14 cellular contexts compared by ENCODE assay signal in the genomic region with DNA sequence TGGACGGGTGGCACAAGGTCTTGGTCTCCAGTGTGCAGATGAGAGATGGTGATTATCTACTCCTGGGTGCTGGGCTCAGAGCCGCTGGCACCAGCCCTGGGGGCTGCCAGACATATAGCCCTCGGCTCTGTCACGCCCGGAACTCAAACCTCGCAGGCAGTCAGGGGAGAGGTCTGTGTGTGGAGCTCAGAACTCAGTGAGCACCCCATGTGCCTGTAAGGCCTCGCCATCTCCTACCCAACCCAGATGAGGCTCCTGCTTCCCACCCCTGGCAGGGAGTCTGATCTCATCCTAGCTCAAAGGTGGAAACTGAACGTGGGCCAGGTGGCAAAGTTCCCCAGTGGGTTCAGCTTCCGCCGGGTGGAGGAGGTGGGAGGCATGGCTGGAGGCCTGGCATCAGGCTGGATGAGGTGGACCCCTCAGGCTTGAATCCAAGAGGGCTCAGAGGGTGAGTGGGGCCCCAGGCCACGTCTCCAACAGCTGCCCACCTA. TPM values are rescaled to one million over a fixed set of nuclear protein-coding genes. Genes with fewer than 3 reads are reported as not detected.
DNase-seq lines count a peak whose midpoint lies in the region; ATAC-seq and TF ChIP-seq lines count a peak whose summit lies in the region.
"Had no signal": no experiment of that assay in that cellular context is flagged by ENCODE, and none has a peak within 500 bp of the region (broad histone marks: within the 10 kb centered on the region; RNA-seq: fewer than 3 reads in every experiment).

No MANE protein-coding gene starts in this region.

- H3K9me3 Mint-ChIP-seq in MCF 10A (ENCODE audit: unreplicated experiment) (no peaks in the 10 kb centered on the region), neural progenitor cell (peaks cover 2% of the 10 kb centered on the region)

- H3K4me1 ChIP-seq in breast epithelium: no peaks in the 10 kb centered on the region
- H3K4me1 ChIP-seq in adipocyte (ENCODE audit: control insufficient read depth, insufficient read depth, low read length): peaks cover 21% of the 10 kb centered on the region
- H3K4me1 ChIP-seq in neural progenitor cell: peaks cover 4% of the 10 kb centered on the region
- no peaks in the 10 kb centered on the region for H3K4me1 ChIP-seq in aorta (ENCODE audit: control insufficient read depth in 1 of 2, insufficient read depth in 2 of 2, low read length in 2 of 2)

- TF ChIP-seq POLR2A in breast epithelium (IDR thresholded peaks at IDR 0.05): no peak

- H3K27ac Mint-ChIP-seq in MCF 10A (ENCODE audit: low read depth, unreplicated experiment): no peak overlapping the region
- H3K27ac Mint-ChIP-seq in neural progenitor cell: peak overlapping the region; percentile 80

- peaks cover 11% of the 10 kb centered on the region for H3F3A ChIP-seq in neural progenitor cell (ENCODE audit: low read depth)

- H3K4me1 Mint-ChIP-seq in MCF 10A (ENCODE audit: insufficient read depth, unreplicated experiment): peaks cover 12% of the 10 kb centered on the region
- H3K4me1 Mint-ChIP-seq in neural progenitor cell: peaks cover 34% of the 10 kb centered on the region

- 87 to 90% methylated on average over 11 of the region's 11 CpGs for WGBS in aorta, 2 donors

- no peaks in the 10 kb centered on the region for H3K9me3 ChIP-seq in breast epithelium
- no peaks in the 10 kb centered on the region for H3K9me3 ChIP-seq in adipocyte (ENCODE audit: control insufficient read depth, low read length)
- no peaks in the 10 kb centered on the region for H3K9me3 ChIP-seq in neural progenitor cell (ENCODE audit: low read depth)
- no peaks in the 10 kb centered on the region for H3K9me3 ChIP-seq in aorta (ENCODE audit: control insufficient read depth, low read length)
- H3K9me3 ChIP-seq: SK-N-SH had no signal

- DNase-seq in breast epithelium (ENCODE audit: low spot score in 2 of 2) (no peak), MCF 10A (ENCODE audit: unreplicated experiment) (no peak), adipocyte (ENCODE audit: low read depth) (no peak), neural progenitor cell (ENCODE audit: low spot score) (no peak), aorta (no peak), NCI-H526 (lab: John Stamatoyannopoulos, UW) (no peak), epidermal melanocyte (ENCODE audit: insufficient read length, low spot score) (no peak), NCI-H748 (lab: John Stamatoyannopoulos, UW; ENCODE audit: unreplicated experiment) (no peak)
- DNase-seq: 8988T; NCI-H2029; NCI-H524 treated with DMSO at 0.1 percent for 48 hours; NK-92 treated with Interleukin-12 subunit alpha and Interleukin-12 subunit beta, amount 100 ng/mL, for 24 hours; SK-N-SH had no signal

- H3K27me3 ChIP-seq in breast epithelium (peaks cover 0 to 3% of the 10 kb centered on the region in 2 donors), adipocyte (replicated peaks; ENCODE audit: control insufficient read depth, insufficient read depth, low read length) (no peaks in the 10 kb centered on the region), neural progenitor cell (peaks cover 6% of the 10 kb centered on the region), aorta (ENCODE audit: control insufficient read depth in 1 of 2, insufficient read depth in 2 of 2, low read length in 1 of 2) (no peaks in the 10 kb centered on the region)

- peak overlapping the region in 1 of 3 donors; percentile 62 for H3K4me3 ChIP-seq in breast epithelium
- H3K4me3 ChIP-seq in adipocyte (ENCODE audit: low read length): no peak overlapping the region
- no peak overlapping the region for H3K4me3 ChIP-seq in neural progenitor cell
- H3K4me3 ChIP-seq in aorta (ENCODE audit: low read length in 2 of 2): no peak overlapping the region

- BruUV-seq in MCF 10A (replicated peaks; lab: Mats Ljungman, UMichigan): no TSS peak

- POLR2A ChIA-PET in MCF 10A (lab: Yijun Ruan, JAX): interaction anchor here (0.7 kb wide), 1 partner anchor 43 kb away, joined by 3 read pairs; no protein-coding TSS in a partner anchor

- H3K36me3 Mint-ChIP-seq in MCF 10A (ENCODE audit: insufficient read depth, unreplicated experiment): peaks cover 5% of the 10 kb centered on the region
- no peaks in the 10 kb centered on the region for H3K36me3 Mint-ChIP-seq in neural progenitor cell

- H3K79me2 ChIP-seq in neural progenitor cell (ENCODE audit: low read depth): no peaks in the 10 kb centered on the region

- no peaks in the 10 kb centered on the region for H3K27me3 Mint-ChIP-seq in MCF 10A (ENCODE audit: insufficient read depth, unreplicated experiment)
- peaks cover 27% of the 10 kb centered on the region for H3K27me3 Mint-ChIP-seq in neural progenitor cell (ENCODE audit: insufficient read depth, low read depth)

- no peak overlapping the region for H2AFZ ChIP-seq in neural progenitor cell (replicated peaks)

- H3K36me3 ChIP-seq in breast epithelium (no peaks in the 10 kb centered on the region), adipocyte (ENCODE audit: control insufficient read depth, insufficient read depth, low read length, severe bottlenecking) (no peaks in the 10 kb centered on the region), neural progenitor cell (no peaks in the 10 kb centered on the region), aorta (ENCODE audit: control insufficient read depth in 1 of 2, insufficient read depth in 2 of 2, low read length in 1 of 2) (no peaks in the 10 kb centered on the region)

- CTCF ChIA-PET in MCF 10A (lab: Yijun Ruan, JAX): interaction anchor here (0.6 kb wide), 1 partner anchor 295 kb away, joined by 4 read pairs; no protein-coding TSS in a partner anchor

- H4K20me1 ChIP-seq in neural progenitor cell (ENCODE audit: low read depth): no peaks in the 10 kb centered on the region

- intact Hi-C loops in breast epithelium (cut with DNase I; ENCODE audit: low total_unique reads): loop anchor here (5.0 kb wide), 1 partner anchor 1592 kb away; no protein-coding TSS in a partner anchor
- intact Hi-C loops in MCF 10A (cut with micrococcal nuclease): no loop called here
- intact Hi-C loops in aorta (cut with DNase I): no loop called here

- no peak overlapping the region for H3K4me2 ChIP-seq in neural progenitor cell
- H3K4me2 ChIP-seq: SK-N-SH had no signal

- TF ChIP-seq CTCF in breast epithelium (IDR thresholded peaks at IDR 0.05) (no peak), MCF 10A (IDR thresholded peaks at IDR 0.05; ENCODE audit: unreplicated experiment) (no peak), neural progenitor cell (IDR thresholded peaks at IDR 0.05) (no peak)

- H3K27ac ChIP-seq in breast epithelium (peak overlapping the region; percentile 48 to 69), neural progenitor cell (no peak overlapping the region), aorta (ENCODE audit: low read depth in 1 of 2, low read length in 2 of 2) (no peak overlapping the region)
- H3K27ac ChIP-seq: C4-2B had no signal

- H3K4me3 Mint-ChIP-seq in MCF 10A (ENCODE audit: unreplicated experiment): no peak overlapping the region
- H3K4me3 Mint-ChIP-seq in neural progenitor cell: no peak overlapping the region

- peak; percentile 24 for ATAC-seq in aorta (ENCODE audit: low FRiP score)

- H3K9ac ChIP-seq in adipocyte (ENCODE audit: low read length) (peak overlapping the region; percentile 71), neural progenitor cell (no peak overlapping the region)
- H3K9ac ChIP-seq: SK-N-SH had no signal

RNA-seq across cellular contexts. Expression of gene NPTX1, which starts 22.6 kb away (rescaled TPM):
- total RNA-seq in breast epithelium: under 1 TPM; under 0.01 to 0.32 (median 0.29) TPM
- not detected in 2 replicates for total RNA-seq in MCF 10A (2022)
- 2.6 and 3.8 TPM in 2 replicates for total RNA-seq in neural progenitor cell (ENCODE audit: low replicate concordance)
- 1 to 10 TPM in 1 of 2 donors, under 1 TPM in 1; 0.45 to 1.6 TPM for total RNA-seq in aorta
- polyA plus RNA-seq in aorta: under 1 TPM in 1 of 2 donors, not detected in 1; 0.13 TPM

RNA-seq across cellular contexts. Expression of gene RPTOR, which starts 45.7 kb away (rescaled TPM):
- 10 to 100 TPM; 21.4 to 27.5 (median 23.6) TPM for total RNA-seq in breast epithelium
- 41.3 and 46.6 TPM in 2 replicates for total RNA-seq in MCF 10A (2022)
- total RNA-seq in neural progenitor cell (ENCODE audit: low replicate concordance): 7.4 and 19.9 TPM in 2 replicates
- total RNA-seq in aorta: 10 to 100 TPM; 27.0 to 31.4 TPM
- 10 to 100 TPM in 1 of 2 donors, 1 to 10 TPM in 1; 2.1 to 10.3 TPM for polyA plus RNA-seq in aorta

Comparison
In these comparisons a context has a peak if more than half of its experiments do, and no peak if none do; other contexts are left out.
1. H3K27ac ChIP-seq: peak in breast epithelium (2 of 2); none in neural progenitor cell (single experiment) and aorta (0 of 2).